In the genomic region with DNA sequence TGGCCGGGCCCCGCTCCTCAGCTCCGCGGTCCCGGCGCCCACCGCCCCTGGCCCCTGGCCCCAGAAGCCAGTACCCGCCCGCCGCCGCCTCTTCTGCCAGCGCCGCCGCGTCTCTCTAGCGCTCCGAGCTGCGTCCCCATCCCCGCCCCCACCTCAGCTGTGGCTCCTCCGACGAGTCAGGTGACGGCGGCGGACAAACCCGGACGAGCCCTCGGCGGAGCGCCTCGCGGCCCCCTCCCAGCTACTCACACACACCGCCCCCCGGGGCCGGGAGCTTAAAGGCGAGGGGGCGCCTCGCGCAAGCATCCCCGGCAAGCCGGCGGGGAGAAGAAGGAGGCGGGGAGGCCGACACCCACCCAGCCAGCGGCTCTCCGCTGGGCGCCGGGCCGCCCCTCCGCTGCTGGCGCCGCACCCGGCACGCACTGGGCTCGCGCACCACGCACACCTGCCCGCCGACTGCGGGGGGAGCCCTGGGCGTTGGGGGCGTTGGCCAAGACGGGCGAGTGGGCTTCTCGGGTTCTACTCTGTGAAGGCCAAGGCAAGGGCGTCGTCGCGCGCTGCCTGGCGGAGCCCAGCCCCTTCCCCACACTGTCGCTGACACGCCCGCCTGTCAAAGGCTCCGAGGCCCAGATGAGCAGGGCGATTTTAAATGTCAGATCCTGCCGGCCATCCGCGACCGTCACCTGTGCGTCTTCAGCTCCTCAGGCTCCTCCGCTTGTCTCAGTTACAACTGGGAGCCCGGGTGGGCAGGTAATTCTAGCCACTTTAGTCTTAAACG, we compare ENCODE assay signal across 8 cellular contexts. TPM values are rescaled to one million over a fixed set of nuclear protein-coding genes. Genes with fewer than 3 reads are reported as not detected.
DNase-seq lines count a peak whose midpoint lies in the region; ATAC-seq and TF ChIP-seq lines count a peak whose summit lies in the region.

A gene with protein sequence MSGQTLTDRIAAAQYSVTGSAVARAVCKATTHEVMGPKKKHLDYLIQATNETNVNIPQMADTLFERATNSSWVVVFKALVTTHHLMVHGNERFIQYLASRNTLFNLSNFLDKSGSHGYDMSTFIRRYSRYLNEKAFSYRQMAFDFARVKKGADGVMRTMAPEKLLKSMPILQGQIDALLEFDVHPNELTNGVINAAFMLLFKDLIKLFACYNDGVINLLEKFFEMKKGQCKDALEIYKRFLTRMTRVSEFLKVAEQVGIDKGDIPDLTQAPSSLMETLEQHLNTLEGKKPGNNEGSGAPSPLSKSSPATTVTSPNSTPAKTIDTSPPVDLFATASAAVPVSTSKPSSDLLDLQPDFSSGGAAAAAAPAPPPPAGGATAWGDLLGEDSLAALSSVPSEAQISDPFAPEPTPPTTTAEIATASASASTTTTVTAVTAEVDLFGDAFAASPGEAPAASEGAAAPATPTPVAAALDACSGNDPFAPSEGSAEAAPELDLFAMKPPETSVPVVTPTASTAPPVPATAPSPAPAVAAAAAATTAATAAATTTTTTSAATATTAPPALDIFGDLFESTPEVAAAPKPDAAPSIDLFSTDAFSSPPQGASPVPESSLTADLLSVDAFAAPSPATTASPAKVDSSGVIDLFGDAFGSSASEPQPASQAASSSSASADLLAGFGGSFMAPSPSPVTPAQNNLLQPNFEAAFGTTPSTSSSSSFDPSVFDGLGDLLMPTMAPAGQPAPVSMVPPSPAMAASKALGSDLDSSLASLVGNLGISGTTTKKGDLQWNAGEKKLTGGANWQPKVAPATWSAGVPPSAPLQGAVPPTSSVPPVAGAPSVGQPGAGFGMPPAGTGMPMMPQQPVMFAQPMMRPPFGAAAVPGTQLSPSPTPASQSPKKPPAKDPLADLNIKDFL (minus strand): TSS at position 132 of the 778 bp plus-strand sequence. CDS start 1,174 bp downstream, outside the sequence.

- H3K4me3 ChIP-seq in astrocyte of the spinal cord (ENCODE audit: low read depth, low read length), result peak within 1 kb of the TSS; percentile 42
- peak within 1 kb of the TSS; percentile 83 for H3K4me3 ChIP-seq in iPS-20b (ENCODE audit: low read length)
- H3K4me3 ChIP-seq in Caco-2 (ENCODE audit: low read depth, low read length), result no peak within 1 kb of the TSS

- peak; percentile 53 for ATAC-seq in GM19351 (IDR thresholded peaks at IDR 0.05; ENCODE audit: unreplicated experiment)
- ATAC-seq in stimulated activated naive B cell treated with anti-CD40 and anti-IgM and Interleukin-4, amounts not matched to agents 10 μg/mL and 1 μg/mL and 100 μg/mL, for 72 hours (replicated peaks), result peak; percentile 21 to 33
- ATAC-seq in GM21390 (IDR thresholded peaks at IDR 0.05; ENCODE audit: unreplicated experiment), result no peak

- CTCF ChIA-PET in Caco-2 (lab: Charles Lee), result no interaction called here

- in situ Hi-C loops in astrocyte of the spinal cord (cut with HindIII; ENCODE audit: low sequenced_read_pairs), result no loop called here

- POLR2A ChIA-PET in Caco-2 (lab: Charles Lee), result no interaction called here

- peaks cover 5 to 15% of the 10 kb centered on the region in 2 donors for H3K4me1 Mint-ChIP-seq in stimulated activated naive B cell treated with anti-CD40 and anti-IgM and Interleukin-4, amounts not matched to agents 10 μg/mL and 1 μg/mL and 100 μg/mL, for 72 hours
- H3K4me1 Mint-ChIP-seq in Caco-2 (ENCODE audit: low read depth, unreplicated experiment), result no peaks in the 10 kb centered on the region

- intact Hi-C loops in Caco-2 (cut with micrococcal nuclease; ENCODE audit: unreplicated experiment), result no loop called here

- H3K27me3 Mint-ChIP-seq in stimulated activated naive B cell treated with anti-CD40 and anti-IgM and Interleukin-4, amounts not matched to agents 10 μg/mL and 1 μg/mL and 100 μg/mL, for 72 hours, result peaks cover 41 to 56% of the 10 kb centered on the region in 2 donors
- peaks cover 6% of the 10 kb centered on the region for H3K27me3 Mint-ChIP-seq in Caco-2 (ENCODE audit: insufficient read depth, unreplicated experiment)

- H3K36me3 ChIP-seq in iPS-20b (ENCODE audit: insufficient read depth, low read depth, low read length) (no peaks in the 10 kb centered on the region), Caco-2 (ENCODE audit: control insufficient read depth, insufficient read depth, low read length) (no peaks in the 10 kb centered on the region)

- H3K4me3 Mint-ChIP-seq in stimulated activated naive B cell treated with anti-CD40 and anti-IgM and Interleukin-4, amounts not matched to agents 10 μg/mL and 1 μg/mL and 100 μg/mL, for 72 hours, result peak within 1 kb of the TSS; percentile 80 to 82
- H3K4me3 Mint-ChIP-seq in Caco-2 (ENCODE audit: unreplicated experiment), result no peak within 1 kb of the TSS

- H3K4me1 ChIP-seq in iPS-20b (ENCODE audit: insufficient read depth, low read length), result peaks cover 3% of the 10 kb centered on the region; the same call in 1 of the 2 replicates
- H3K4me1 ChIP-seq in Caco-2, result no peaks in the 10 kb centered on the region

- H3K9ac ChIP-seq in iPS-20b (ENCODE audit: low read depth, low read length), result no peak within 1 kb of the TSS

- no peak within 1 kb of the TSS for H3K27ac ChIP-seq in iPS-20b (ENCODE audit: low read length)

- no peak within 1 kb of the TSS for H3K27ac Mint-ChIP-seq in stimulated activated naive B cell treated with anti-CD40 and anti-IgM and Interleukin-4, amounts not matched to agents 10 μg/mL and 1 μg/mL and 100 μg/mL, for 72 hours
- no peak within 1 kb of the TSS for H3K27ac Mint-ChIP-seq in Caco-2 (ENCODE audit: unreplicated experiment)

- peaks cover 0 to 3% of the 10 kb centered on the region in 2 donors for H3K9me3 Mint-ChIP-seq in stimulated activated naive B cell treated with anti-CD40 and anti-IgM and Interleukin-4, amounts not matched to agents 10 μg/mL and 1 μg/mL and 100 μg/mL, for 72 hours
- peaks cover 17% of the 10 kb centered on the region for H3K9me3 Mint-ChIP-seq in Caco-2 (ENCODE audit: unreplicated experiment)

- peaks cover 54% of the 10 kb centered on the region for H3K27me3 ChIP-seq in iPS-20b (ENCODE audit: insufficient read depth, low read length)
- H3K27me3 ChIP-seq in Caco-2 (replicated peaks; ENCODE audit: control insufficient read depth, insufficient read depth, low read length), result no peaks in the 10 kb centered on the region

- DNase-seq in NCI-H1930 (lab: John Stamatoyannopoulos, UW) (peak; percentile 79 to 81), astrocyte of the spinal cord (ENCODE audit: low read depth, low spot score) (no peak), activated gamma-delta T cell treated with Interleukin-2 at 50 U/mL for 16 hours (no peak), Caco-2 (no peak)
- no peak for DNase-seq in stimulated activated naive B cell treated with anti-CD40 and anti-IgM and Interleukin-4, amounts not matched to agents 10 μg/mL and 1 μg/mL and 100 μg/mL, for 72 hours

- no peak for TF ChIP-seq CTCF in astrocyte of the spinal cord (IDR thresholded peaks at IDR 0.05; ENCODE audit: low read depth, low read length)
- TF ChIP-seq CTCF in Caco-2 (IDR thresholded peaks at IDR 0.05; ENCODE audit: insufficient read depth in 1 of 2, low read depth in 1 of 2, low read length in 1 of 2, severe bottlenecking in 1 of 2, unreplicated experiment in 1 of 2), result no peak

- peaks cover 1 to 2% of the 10 kb centered on the region in 2 donors for H3K36me3 Mint-ChIP-seq in stimulated activated naive B cell treated with anti-CD40 and anti-IgM and Interleukin-4, amounts not matched to agents 10 μg/mL and 1 μg/mL and 100 μg/mL, for 72 hours
- no peaks in the 10 kb centered on the region for H3K36me3 Mint-ChIP-seq in Caco-2 (ENCODE audit: insufficient read depth, unreplicated experiment)

- H3K9me3 ChIP-seq in iPS-20b (ENCODE audit: insufficient read depth, low read depth, low read length), result no peaks in the 10 kb centered on the region
- H3K9me3 ChIP-seq in Caco-2, result no peaks in the 10 kb centered on the region

- no TSS peak for BruUV-seq in Caco-2 (replicated peaks; lab: Mats Ljungman, UMichigan)

RNA-seq across cellular contexts. Expression of the gene that starts here (rescaled TPM):
- not detected in 2 replicates for total RNA-seq in Caco-2 (2022)

Comparison
In these comparisons a context has a peak if more than half of its experiments do, and no peak if none do; other contexts are left out.
1. DNase-seq: peak in NCI-H1930 (2 of 2); none in astrocyte of the spinal cord (single experiment), stimulated activated naive B cell treated with anti-CD40 and anti-IgM and Interleukin-4, amounts not matched to agents 10 μg/mL and 1 μg/mL and 100 μg/mL, for 72 hours (single experiment), activated gamma-delta T cell treated with Interleukin-2 at 50 U/mL for 16 hours (single experiment) and Caco-2 (0 of 2).